ENCODE assay signal across 8 cellular contexts in genomic region chr12:120944645-120945217, GRCh38. TPM values are rescaled to one million over a fixed set of nuclear protein-coding genes. Genes with fewer than 3 reads are reported as not detected.
DNase-seq lines count a peak whose midpoint lies in the region; ATAC-seq and TF ChIP-seq lines count a peak whose summit lies in the region.

No MANE protein-coding gene starts in this region.

- H3K4me3 Mint-ChIP-seq in Calu3 (ENCODE audit: low read depth, unreplicated experiment), result no peak overlapping the region

- BruUV-seq in Calu3 (replicated peaks; lab: Mats Ljungman, UMichigan), result no TSS peak

- H3K36me3 Mint-ChIP-seq in Calu3 (ENCODE audit: insufficient read depth, unreplicated experiment), result peaks cover 4% of the 10 kb centered on the region

- CTCF ChIA-PET in Calu3 (lab: Charles Lee), result interaction anchor here (0.6 to 1.9 kb wide), 6 partner anchors 22 to 169 kb away, joined by 3 to 13 read pairs (median 6); no protein-coding TSS in a partner anchor

- intact Hi-C loops in Calu3 (cut with micrococcal nuclease; ENCODE audit: unreplicated experiment), result loop anchor here (1.0 to 2.0 kb wide), 2 partner anchors 16 to 65 kb away; no protein-coding TSS in a partner anchor

- peak overlapping the region; percentile 73 for H3K27ac Mint-ChIP-seq in Calu3 (ENCODE audit: unreplicated experiment)

- peaks cover 10% of the 10 kb centered on the region for H3K27me3 Mint-ChIP-seq in Calu3 (ENCODE audit: unreplicated experiment)

- DNase-seq in Calu3 (peak; percentile 87), HuH-7.5 (ENCODE audit: low spot score) (peak; percentile 61), T-helper 22 cell (ENCODE audit: low read depth) (peak; percentile 5), astrocyte of the cerebellum (ENCODE audit: low read depth) (peak; percentile 6), iris pigment epithelial cell (ENCODE audit: low read depth) (peak; percentile 38), NCI-H1436 treated with DMSO at 0.1 percent for 48 hours (lab: John Stamatoyannopoulos, UW) (no peak)
- peak; percentile 57 to 68 for DNase-seq in stimulated activated CD4-positive, alpha-beta T cell treated with anti-CD3 and anti-CD28 coated beads, Interleukin-4, amount 100 ng/mL, for 48 hours (ENCODE audit: low read depth in 2 of 2)

- no peak overlapping the region for H3K4me3 ChIP-seq in astrocyte of the cerebellum (ENCODE audit: low read depth, low read length)

- peaks cover 8% of the 10 kb centered on the region for H3K4me1 Mint-ChIP-seq in Calu3 (ENCODE audit: low read depth, unreplicated experiment)

- H3K9me3 Mint-ChIP-seq in Calu3 (ENCODE audit: low read depth, unreplicated experiment), result no peaks in the 10 kb centered on the region

- ATAC-seq in GM21717 (IDR thresholded peaks at IDR 0.05; ENCODE audit: unreplicated experiment), result no peak

- in situ Hi-C loops in astrocyte of the cerebellum (cut with HindIII; ENCODE audit: low sequenced_read_pairs), result no loop called here

- TF ChIP-seq CTCF in Calu3 (IDR thresholded peaks at IDR 0.05; ENCODE audit: unreplicated experiment) (peak; percentile 79), astrocyte of the cerebellum (IDR thresholded peaks at IDR 0.05; ENCODE audit: low read depth, low read length, missing control alignments) (peak; percentile 82)

RNA-seq across cellular contexts. Expression of gene HNF1A, which starts 33.6 kb away (rescaled TPM):
- total RNA-seq in Calu3 (2022), result 8.4 and 10.0 TPM in 2 replicates

RNA-seq across cellular contexts. Expression of gene SPPL3, which starts 40.6 kb away (rescaled TPM):
- 61.0 and 61.1 TPM in 2 replicates for total RNA-seq in Calu3 (2022)
